36 cellular contexts compared by ENCODE assay signal in genomic region chr11:74464746-74465145, GRCh38. TPM values are rescaled to one million over a fixed set of nuclear protein-coding genes. Genes with fewer than 3 reads are reported as not detected.
"Had no signal": no experiment of that assay in that cellular context is flagged by ENCODE, and none has a peak within 500 bp of the region (broad histone marks: within the 10 kb centered on the region; RNA-seq: fewer than 3 reads in every experiment).

No MANE protein-coding gene starts in this region.

- H3K9me3 Mint-ChIP-seq: activated naive CD8-positive, alpha-beta T cell treated with anti-CD3 and anti-CD28 coated beads for 36 hours; activated T-cell treated with anti-CD3 and anti-CD28 coated beads, Interleukin-2, amount 50 U/mL, for 72 hours; brain; effector memory CD8-positive, alpha-beta T cell; naive thymus-derived CD8-positive, alpha-beta T cell; neural crest cell; stimulated activated memory B cell treated with anti-CD40 and anti-IgM and Interleukin-4, amounts not matched to agents 10 μg/mL and 1 μg/mL and 100 μg/mL, for 72 hours; stimulated activated naive CD8-positive, alpha-beta T cell treated with anti-CD3 and anti-CD28 coated beads, Interleukin-15, amount 100 ng/mL, for 72 hours; T-helper 2 cell treated with Interferon-gamma antibody and Interleukin-4, amounts not matched to agents 5 μg/mL and 100 μg/mL, for 36 hours had no signal

- H3K27me3 ChIP-seq: adrenal gland, cardiac muscle cell, sigmoid colon, upper lobe of left lung, vagina had no signal

- H3K4me1 Mint-ChIP-seq: activated naive CD8-positive, alpha-beta T cell treated with anti-CD3 and anti-CD28 coated beads for 36 hours; stimulated activated naive CD8-positive, alpha-beta T cell treated with anti-CD3 and anti-CD28 coated beads, Interleukin-15, amount 100 ng/mL, for 72 hours had no signal

- H3K9ac ChIP-seq: parathyroid adenoma had no signal

- H3K4me3 Mint-ChIP-seq: activated CD4-positive, alpha-beta T cell treated with anti-CD3 and anti-CD28 coated beads for 36 hours; activated CD8-positive, alpha-beta memory T cell treated with anti-CD3 and anti-CD28 coated beads, Interleukin-2, amount 10 ng/mL, durations not matched to agents 7 days and 5 days; activated CD8-positive, alpha-beta T cell treated with anti-CD3 and anti-CD28 coated beads, Interleukin-2, amount 10 ng/mL, durations not matched to agents 7 days and 5 days; activated naive CD8-positive, alpha-beta T cell treated with anti-CD3 and anti-CD28 coated beads for 36 hours; activated T-cell treated with anti-CD3 and anti-CD28 coated beads, Interleukin-2, amount 50 U/mL, for 72 hours; brain; effector memory CD8-positive, alpha-beta T cell; naive thymus-derived CD8-positive, alpha-beta T cell; neural crest cell; stimulated activated memory B cell treated with anti-CD40 and anti-IgM and Interleukin-4, amounts not matched to agents 10 μg/mL and 1 μg/mL and 100 μg/mL, for 72 hours; stimulated activated naive CD8-positive, alpha-beta T cell treated with anti-CD3 and anti-CD28 coated beads, Interleukin-15, amount 100 ng/mL, for 72 hours; T-helper 2 cell treated with Interferon-gamma antibody and Interleukin-4, amounts not matched to agents 5 μg/mL and 100 μg/mL, for 36 hours had no signal

- H3K4me1 ChIP-seq: parathyroid adenoma had no signal

- H3K27ac Mint-ChIP-seq: activated CD4-positive, alpha-beta T cell treated with anti-CD3 and anti-CD28 coated beads for 36 hours; activated CD8-positive, alpha-beta memory T cell treated with anti-CD3 and anti-CD28 coated beads, Interleukin-2, amount 10 ng/mL, durations not matched to agents 7 days and 5 days; activated CD8-positive, alpha-beta T cell treated with anti-CD3 and anti-CD28 coated beads, Interleukin-2, amount 10 ng/mL, durations not matched to agents 7 days and 5 days; activated naive CD8-positive, alpha-beta T cell treated with anti-CD3 and anti-CD28 coated beads for 36 hours; activated T-cell treated with anti-CD3 and anti-CD28 coated beads, Interleukin-2, amount 50 U/mL, for 72 hours; brain; effector memory CD8-positive, alpha-beta T cell; stimulated activated memory B cell treated with anti-CD40 and anti-IgM and Interleukin-4, amounts not matched to agents 10 μg/mL and 1 μg/mL and 100 μg/mL, for 72 hours; stimulated activated naive CD8-positive, alpha-beta T cell treated with anti-CD3 and anti-CD28 coated beads, Interleukin-15, amount 100 ng/mL, for 72 hours; T-helper 2 cell treated with Interferon-gamma antibody and Interleukin-4, amounts not matched to agents 5 μg/mL and 100 μg/mL, for 36 hours had no signal

- ATAC-seq: activated CD4-positive, alpha-beta T cell treated with anti-CD3 and anti-CD28 coated beads for 36 hours; activated CD8-positive, alpha-beta memory T cell treated with anti-CD3 and anti-CD28 coated beads, Interleukin-2, amount 10 ng/mL, durations not matched to agents 7 days and 5 days; activated CD8-positive, alpha-beta T cell treated with anti-CD3 and anti-CD28 coated beads, Interleukin-2, amount 10 ng/mL, durations not matched to agents 7 days and 5 days; activated T-cell treated with anti-CD3 and anti-CD28 coated beads, Interleukin-2, amount 50 U/mL, for 72 hours; effector memory CD8-positive, alpha-beta T cell; gastroesophageal sphincter; left cardiac atrium; left ventricle myocardium superior; naive thymus-derived CD8-positive, alpha-beta T cell; psoas muscle; stimulated activated memory B cell treated with anti-CD40 and anti-IgM and Interleukin-4, amounts not matched to agents 10 μg/mL and 1 μg/mL and 100 μg/mL, for 72 hours; stimulated activated naive CD8-positive, alpha-beta T cell treated with anti-CD3 and anti-CD28 coated beads, Interleukin-15, amount 100 ng/mL, for 72 hours had no signal

- H3K9me3 ChIP-seq: adrenal gland, gastroesophageal sphincter, psoas muscle, sigmoid colon, upper lobe of left lung, vagina had no signal

- H3K36me3 ChIP-seq: adrenal gland, cardiac muscle cell, gastroesophageal sphincter, sigmoid colon, upper lobe of left lung, vagina had no signal

- DNase-seq: activated CD4-positive, alpha-beta T cell treated with anti-CD3 and anti-CD28 coated beads for 36 hours; activated CD4-positive, CD25-positive, alpha-beta regulatory T cell; activated CD8-positive, alpha-beta memory T cell treated with anti-CD3 and anti-CD28 coated beads, Interleukin-2, amount 10 ng/mL, durations not matched to agents 7 days and 5 days; activated CD8-positive, alpha-beta T cell treated with anti-CD3 and anti-CD28 coated beads, Interleukin-2, amount 10 ng/mL, durations not matched to agents 7 days and 5 days; activated naive CD4-positive, alpha-beta T cell treated with Interleukin-2 at 50 U/mL for 16 hours; activated naive CD8-positive, alpha-beta T cell treated with anti-CD3 and anti-CD28 coated beads for 36 hours; activated T-cell treated with anti-CD3 and anti-CD28 coated beads for 4 hours; activated T-cell treated with anti-CD3 and anti-CD28 coated beads, Interleukin-2, amount 50 U/mL, for 72 hours; aorta; dorsolateral prefrontal cortex; effector memory CD8-positive, alpha-beta T cell; hippocampal formation; left cardiac atrium; left ventricle myocardium superior; naive thymus-derived CD8-positive, alpha-beta T cell; occipital lobe; psoas muscle; sigmoid colon; stimulated activated CD4-positive, alpha-beta T cell treated with anti-CD3 and anti-CD28 coated beads, Interleukin-1b, Interleukin-23, amount 100 ng/mL, for 48 hours; stimulated activated CD4-positive, alpha-beta T cell treated with anti-CD3 and anti-CD28 coated beads, Interleukin-4, amount 100 ng/mL, for 4 hours; stimulated activated CD8-positive, alpha-beta memory T cell treated with anti-CD3 and anti-CD28 coated beads, Interleukin-4, amount 100 ng/mL, for 48 hours; stimulated activated naive CD8-positive, alpha-beta T cell treated with anti-CD3 and anti-CD28 coated beads, Interleukin-15, amount 100 ng/mL, for 72 hours; substantia nigra; upper lobe of left lung had no signal

- H3K4me3 ChIP-seq: adrenal gland, cardiac muscle cell, coronary artery, dorsolateral prefrontal cortex, gastroesophageal sphincter, psoas muscle, sigmoid colon, smooth muscle cell, upper lobe of left lung, vagina had no signal

- H3K36me3 Mint-ChIP-seq: activated CD8-positive, alpha-beta memory T cell treated with anti-CD3 and anti-CD28 coated beads, Interleukin-2, amount 10 ng/mL, durations not matched to agents 7 days and 5 days; activated naive CD8-positive, alpha-beta T cell treated with anti-CD3 and anti-CD28 coated beads for 36 hours; brain; naive thymus-derived CD8-positive, alpha-beta T cell; stimulated activated memory B cell treated with anti-CD40 and anti-IgM and Interleukin-4, amounts not matched to agents 10 μg/mL and 1 μg/mL and 100 μg/mL, for 72 hours had no signal

- H3K4me2 ChIP-seq: smooth muscle cell had no signal

- H2AFZ ChIP-seq: parathyroid adenoma had no signal

- H3K27ac ChIP-seq: adrenal gland, cardiac muscle cell, coronary artery, dorsolateral prefrontal cortex, gastroesophageal sphincter, parathyroid adenoma, psoas muscle, sigmoid colon, upper lobe of left lung, vagina had no signal

RNA-seq across cellular contexts. Expression of gene KCNE3, which starts 2.6 kb away (rescaled TPM):
- total RNA-seq: activated CD4-positive, alpha-beta T cell treated with anti-CD3 and anti-CD28 coated beads for 36 hours; activated CD8-positive, alpha-beta T cell treated with anti-CD3 and anti-CD28 coated beads, Interleukin-2, amount 10 ng/mL, durations not matched to agents 7 days and 5 days; activated naive CD8-positive, alpha-beta T cell treated with anti-CD3 and anti-CD28 coated beads for 36 hours; activated T-cell treated with anti-CD3 and anti-CD28 coated beads, Interleukin-2, amount 50 U/mL, for 72 hours; naive thymus-derived CD8-positive, alpha-beta T cell had no signal
- polyA plus RNA-seq: keratinocyte; naive thymus-derived CD8-positive, alpha-beta T cell had no signal
